ENCODE assay signal across 8 cellular contexts in the genomic region with DNA sequence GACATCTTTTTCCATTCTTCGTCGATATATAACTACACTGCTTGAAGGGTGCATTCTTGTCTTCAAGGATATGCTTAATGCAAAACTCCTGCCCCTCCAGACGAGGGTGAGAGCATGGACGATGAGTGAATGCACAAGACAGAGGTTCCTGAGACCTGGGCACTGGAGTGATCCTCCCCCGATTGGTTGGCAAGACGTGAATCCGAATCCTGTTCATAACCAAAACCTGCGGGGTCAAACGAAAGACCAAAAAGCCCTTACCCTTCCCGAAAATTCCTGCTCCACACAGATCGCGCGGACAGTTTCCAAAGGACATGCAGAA. TPM values are rescaled to one million over a fixed set of nuclear protein-coding genes. Genes with fewer than 3 reads are reported as not detected.
DNase-seq lines count a peak whose midpoint lies in the region; ATAC-seq and TF ChIP-seq lines count a peak whose summit lies in the region.

No MANE protein-coding gene starts in this region.

- H3K4me3 ChIP-seq in brain microvascular endothelial cell (ENCODE audit: low read depth, low read length) (peak overlapping the region; percentile 98), thoracic aorta (peak overlapping the region; percentile 85)

- H3K36me3 ChIP-seq in brain microvascular endothelial cell (replicated peaks) (peaks cover 33% of the 10 kb centered on the region), thoracic aorta (peaks cover 3% of the 10 kb centered on the region)

- in situ Hi-C loops in brain microvascular endothelial cell (cut with HindIII; ENCODE audit: low pct_ligation_motif_present, low sequenced_read_pairs): no loop called here

- ATAC-seq in thoracic aorta (ENCODE audit: insufficient number of reproducible peaks, low FRiP score, low read depth) (no peak), HG03196 (IDR thresholded peaks at IDR 0.05; ENCODE audit: unreplicated experiment) (no peak)

- H3K27ac ChIP-seq in brain microvascular endothelial cell: peak overlapping the region; percentile 94
- peak overlapping the region; percentile 91 for H3K27ac ChIP-seq in layer of hippocampus (ENCODE audit: low read depth, low read length)
- H3K27ac ChIP-seq in thoracic aorta: peak overlapping the region; percentile 81 to 97

- TF ChIP-seq CTCF in brain microvascular endothelial cell (IDR thresholded peaks at IDR 0.05; ENCODE audit: low read depth, low read length, missing control alignments) (no peak), thoracic aorta (IDR thresholded peaks at IDR 0.05) (no peak)

- H3K4me1 ChIP-seq in thoracic aorta (ENCODE audit: control insufficient read depth in 1 of 2, low read depth in 2 of 2): peaks cover 33 to 44% of the 10 kb centered on the region in 2 donors

- DNase-seq in EH (ENCODE audit: low read depth) (peak; percentile 34), LHCN-M2 (ENCODE audit: low read depth) (peak; percentile 14), brain microvascular endothelial cell (peak; percentile 2), thoracic aorta (ENCODE audit: low spot score) (no peak), occipital lobe (lab: John Stamatoyannopoulos, UW) (no peak), DMS79 (lab: John Stamatoyannopoulos, UW) (no peak)

- no peaks in the 10 kb centered on the region for H3K9me3 ChIP-seq in thoracic aorta

- H3K27me3 ChIP-seq in brain microvascular endothelial cell (replicated peaks) (no peaks in the 10 kb centered on the region), layer of hippocampus (ENCODE audit: control insufficient read depth, insufficient read depth, low read length) (no peaks in the 10 kb centered on the region), thoracic aorta (replicated peaks; ENCODE audit: insufficient read depth) (no peaks in the 10 kb centered on the region)

RNA-seq across cellular contexts. Expression of gene KANSL2, which starts 0.7 kb away (rescaled TPM):
- total RNA-seq in LHCN-M2 (2014; rRNA removed) (36.9 and 44.9 TPM in 2 replicates), thoracic aorta (10 to 100 TPM; 31.3 to 36.0 TPM), occipital lobe (58.6 TPM)
- polyA plus RNA-seq in LHCN-M2 (2012): 16.5 TPM

RNA-seq across cellular contexts. Expression of gene CCNT1, which starts 35.1 kb away (rescaled TPM):
- total RNA-seq in LHCN-M2 (2014; rRNA removed) (25.2 and 40.9 TPM in 2 replicates), thoracic aorta (10 to 100 TPM; 20.3 to 53.7 TPM), occipital lobe (44.0 TPM)
- 4.5 TPM for polyA plus RNA-seq in LHCN-M2 (2012)

Comparison
In these comparisons a context has a peak if more than half of its experiments do, and no peak if none do; other contexts are left out.
1. DNase-seq: peak in EH (single experiment), LHCN-M2 (single experiment) and brain microvascular endothelial cell (single experiment); none in thoracic aorta (single experiment), occipital lobe (single experiment) and DMS79 (single experiment).
2. Peak in every context shown above with its lines, with median percentiles within 50 percentile points of each other: H3K27ac ChIP-seq.